In the genomic region with DNA sequence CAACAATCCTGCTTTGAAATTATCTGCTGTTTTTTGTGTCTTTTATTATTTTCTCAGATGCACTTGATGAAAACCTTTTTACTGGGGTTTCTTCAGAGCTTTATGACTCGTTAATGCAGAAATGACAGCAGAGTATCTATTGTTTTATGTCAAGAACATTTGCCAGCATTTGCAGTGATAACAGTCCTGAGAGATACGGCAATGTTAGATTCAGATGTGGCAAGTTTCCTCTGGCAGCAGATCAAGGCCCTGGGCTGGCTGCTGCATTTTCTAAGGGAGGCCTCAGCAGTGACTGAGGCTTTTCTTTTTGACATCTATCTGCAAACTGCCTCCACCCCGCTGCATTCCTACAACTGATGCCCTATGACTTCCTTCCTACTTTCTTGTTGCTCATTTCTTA, we compare ENCODE assay signal across 18 cellular contexts. TPM values are rescaled to one million over a fixed set of nuclear protein-coding genes. Genes with fewer than 3 reads are reported as not detected.
DNase-seq lines count a peak whose midpoint lies in the region; ATAC-seq, FAIRE-seq and TF ChIP-seq lines count a peak whose summit lies in the region.
"Had no signal": no experiment of that assay in that cellular context is flagged by ENCODE, and none has a peak within 500 bp of the region (broad histone marks: within the 10 kb centered on the region; RNA-seq: fewer than 3 reads in every experiment).

No MANE protein-coding gene starts in this region.

- no peak for TF ChIP-seq POLR2A in testis (IDR thresholded peaks at IDR 0.05)
- TF ChIP-seq POLR2A in GM12891 (IDR thresholded peaks at IDR 0.05; ENCODE audit: low read depth, low read length): no peak

- TF ChIP-seq CTCF in ascending aorta (IDR thresholded peaks at IDR 0.05) (no peak), left ventricle myocardium inferior (IDR thresholded peaks at IDR 0.05; ENCODE audit: borderline replicate concordance) (no peak), testis (IDR thresholded peaks at IDR 0.05) (no peak)

- H3K27ac ChIP-seq in ascending aorta: peak overlapping the region; percentile 89 to 93
- H3K27ac ChIP-seq in left ventricle myocardium inferior (replicated peaks): peak overlapping the region; percentile 41
- no peak overlapping the region for H3K27ac ChIP-seq in testis
- H3K27ac ChIP-seq: KMS-11, Peyer's patch had no signal

- H3K36me3 ChIP-seq in ascending aorta (peaks cover 27 to 33% of the 10 kb centered on the region in 2 donors), left ventricle myocardium inferior (no peaks in the 10 kb centered on the region), testis (ENCODE audit: low read depth, missing control alignments) (no peaks in the 10 kb centered on the region)
- H3K36me3 ChIP-seq: HAP-1, Peyer's patch had no signal

- POLR2A ChIA-PET in HEK293T (lab: Yijun Ruan, JAX): no interaction called here

- intact Hi-C loops in ascending aorta (cut with DNase I) (loop anchor here (10.0 kb wide), 1 partner anchor 269 kb away; a partner anchor contains a TSS), left ventricle myocardium inferior (cut with micrococcal nuclease) (no loop called here), testis (cut with DNase I; ENCODE audit: low total_unique reads) (no loop called here)

- H3K4me3 ChIP-seq in ascending aorta (no peak overlapping the region), left ventricle myocardium inferior (no peak overlapping the region), testis (no peak overlapping the region)
- H3K4me3 ChIP-seq: GM12878, HAP-1, heart left ventricle, Peyer's patch had no signal

- CTCF ChIA-PET in HEK293T (lab: Yijun Ruan, JAX): no interaction called here

- 34 to 42% methylated on average over 3 of the region's 3 CpGs for WGBS in testis, 2 donors

- no peaks in the 10 kb centered on the region for H3K9me3 ChIP-seq in ascending aorta
- H3K9me3 ChIP-seq in left ventricle myocardium inferior (replicated peaks): no peaks in the 10 kb centered on the region
- no peaks in the 10 kb centered on the region for H3K9me3 ChIP-seq in testis
- H3K9me3 ChIP-seq: HAP-1, heart left ventricle, Peyer's patch had no signal

- H3K4me1 ChIP-seq in ascending aorta: peaks cover 15 to 61% of the 10 kb centered on the region in 2 donors
- peaks cover 54% of the 10 kb centered on the region for H3K4me1 ChIP-seq in left ventricle myocardium inferior
- H3K4me1 ChIP-seq in testis: peaks cover 4% of the 10 kb centered on the region
- H3K4me1 ChIP-seq: Peyer's patch had no signal

- DNase-seq in Kasumi-1 (lab: John Stamatoyannopoulos, UW): peak; percentile 49 to 56
- peak in 1 of 2 donors; percentile 65 for DNase-seq in ascending aorta (ENCODE audit: low spot score in 2 of 2)
- peak; percentile 34 for DNase-seq in left ventricle myocardium inferior
- DNase-seq in testis: peak; percentile 65
- DNase-seq in DMS79 treated with DMSO at 0.1 percent for 48 hours (lab: John Stamatoyannopoulos, UW): no peak
- no peak for DNase-seq in stimulated activated naive CD8-positive, alpha-beta T cell treated with anti-CD3 and anti-CD28 coated beads, Interleukin-15, Interleukin-2, amounts not matched to agents 100 U/mL and 50 U/mL, for 24 hours
- no peak for DNase-seq in GM12891 (ENCODE audit: insufficient read length, low spot score)
- no peak for DNase-seq in HEK293T (ENCODE audit: extremely low spot score)
- DNase-seq: activated CD4-positive, CD25-positive, alpha-beta regulatory T cell treated with anti-CD3 and anti-CD28 coated beads, Interleukin-2, amount 50 U/mL, for 72 hours; CD4-positive, alpha-beta memory T cell; NCI-H1694 treated with DMSO at 0.1 percent for 48 hours; NCI-H526 treated with DMSO at 0.1 percent for 48 hours; Peyer's patch; T-helper 1 cell had no signal

- no peak for ATAC-seq in stimulated activated naive CD8-positive, alpha-beta T cell treated with anti-CD3 and anti-CD28 coated beads, Interleukin-15, Interleukin-2, amounts not matched to agents 100 U/mL and 50 U/mL, for 24 hours
- ATAC-seq: GM12878 had no signal

- no peak for FAIRE-seq in GM12891 (lab: Jason Lieb, UNC)
- FAIRE-seq: GM12878 had no signal

- H3K27me3 ChIP-seq in ascending aorta: no peaks in the 10 kb centered on the region
- no peaks in the 10 kb centered on the region for H3K27me3 ChIP-seq in left ventricle myocardium inferior (ENCODE audit: low read depth)
- no peaks in the 10 kb centered on the region for H3K27me3 ChIP-seq in testis
- H3K27me3 ChIP-seq: heart left ventricle, Peyer's patch had no signal

TF ChIP-seq in GM12891, 5 proteins besides CTCF, POLR2A, EP300 and RAD21:
- no peak for TF ChIP-seq PAX5 (IDR thresholded peaks at IDR 0.05; ENCODE audit: insufficient read depth, low read length, severe bottlenecking)
- TF ChIP-seq TAF1 (IDR thresholded peaks at IDR 0.05; ENCODE audit: low read depth, low read length): no peak
- no peak for TF ChIP-seq SPI1 (IDR thresholded peaks at IDR 0.05; ENCODE audit: low read depth, low read length)
- no peak for TF ChIP-seq POLR2AphosphoS5 (IDR thresholded peaks at IDR 0.05; ENCODE audit: low read depth, low read length)
- no peak for TF ChIP-seq POU2F2 (IDR thresholded peaks at IDR 0.05; ENCODE audit: low read depth, low read length)

TF ChIP-seq in HEK293T, 16 proteins besides CTCF, POLR2A, EP300 and RAD21:
- TF ChIP-seq, protein P1, sequence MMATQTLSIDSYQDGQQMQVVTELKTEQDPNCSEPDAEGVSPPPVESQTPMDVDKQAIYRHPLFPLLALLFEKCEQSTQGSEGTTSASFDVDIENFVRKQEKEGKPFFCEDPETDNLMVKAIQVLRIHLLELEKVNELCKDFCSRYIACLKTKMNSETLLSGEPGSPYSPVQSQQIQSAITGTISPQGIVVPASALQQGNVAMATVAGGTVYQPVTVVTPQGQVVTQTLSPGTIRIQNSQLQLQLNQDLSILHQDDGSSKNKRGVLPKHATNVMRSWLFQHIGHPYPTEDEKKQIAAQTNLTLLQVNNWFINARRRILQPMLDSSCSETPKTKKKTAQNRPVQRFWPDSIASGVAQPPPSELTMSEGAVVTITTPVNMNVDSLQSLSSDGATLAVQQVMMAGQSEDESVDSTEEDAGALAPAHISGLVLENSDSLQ (IDR thresholded peaks at IDR 0.05): no peak
- no peak for TF ChIP-seq CTBP1 (IDR thresholded peaks at IDR 0.05; ENCODE audit: borderline replicate concordance)
- no peak for TF ChIP-seq FOXA1 (IDR thresholded peaks at IDR 0.05)
- TF ChIP-seq L3MBTL2 (conservative IDR thresholded peaks at IDR 0.05): no peak
- no peak for TF ChIP-seq LEF1 (IDR thresholded peaks at IDR 0.05; ENCODE audit: borderline replicate concordance)
- TF ChIP-seq ZNF384 (IDR thresholded peaks at IDR 0.05): no peak
- TF ChIP-seq HDGF (IDR thresholded peaks at IDR 0.05; ENCODE audit: borderline replicate concordance): no peak
- no peak for TF ChIP-seq FOXK2 (IDR thresholded peaks at IDR 0.05)
- no peak for TF ChIP-seq SP1 (IDR thresholded peaks at IDR 0.05)
- TF ChIP-seq BHLHE40 (IDR thresholded peaks at IDR 0.05; ENCODE audit: borderline replicate concordance): no peak
- TF ChIP-seq TARDBP (IDR thresholded peaks at IDR 0.05): no peak
- TF ChIP-seq FOXM1 (IDR thresholded peaks at IDR 0.05; ENCODE audit: borderline replicate concordance): no peak

RNA-seq across cellular contexts. Expression of a gene that starts 40.2 kb away (rescaled TPM):
- total RNA-seq in ascending aorta (1,320 TPM), left ventricle myocardium inferior (72.3 TPM), testis (1 to 10 TPM; 2.4 to 8.6 TPM)
- 74.0 TPM for polyA plus RNA-seq in testis (ENCODE audit: insufficient read depth, low read depth, low replicate concordance)
- 0.23 TPM for polyA plus RNA-seq in GM12891 (2012; ENCODE audit: low read depth, missing spikeins)
- total RNA-seq: CD4-positive, alpha-beta memory T cell had no signal
- polyA plus RNA-seq: CD4-positive, alpha-beta memory T cell had no signal

Comparison
In these comparisons a context has a peak if more than half of its experiments do, and no peak if none do; other contexts are left out.
1. DNase-seq: peak in Kasumi-1 (2 of 2), left ventricle myocardium inferior (single experiment) and testis (single experiment); none in DMS79 treated with DMSO at 0.1 percent for 48 hours (single experiment), stimulated activated naive CD8-positive, alpha-beta T cell treated with anti-CD3 and anti-CD28 coated beads, Interleukin-15, Interleukin-2, amounts not matched to agents 100 U/mL and 50 U/mL, for 24 hours (single experiment), GM12891 (single experiment) and HEK293T (single experiment).
2. H3K27ac ChIP-seq: peak in ascending aorta (2 of 2) and left ventricle myocardium inferior (single experiment); none in testis (0 of 2).
3. RNA of a gene that starts 40.2 kb away (total RNA-seq): 1,320 TPM in ascending aorta (single experiment); 72.3 TPM in left ventricle myocardium inferior (single experiment) and 2.4 to 8.6 TPM in testis; every median in the first group is over 10 times any median in the second.